ENCODE assay signal across 1 cellular context in the genomic region with DNA sequence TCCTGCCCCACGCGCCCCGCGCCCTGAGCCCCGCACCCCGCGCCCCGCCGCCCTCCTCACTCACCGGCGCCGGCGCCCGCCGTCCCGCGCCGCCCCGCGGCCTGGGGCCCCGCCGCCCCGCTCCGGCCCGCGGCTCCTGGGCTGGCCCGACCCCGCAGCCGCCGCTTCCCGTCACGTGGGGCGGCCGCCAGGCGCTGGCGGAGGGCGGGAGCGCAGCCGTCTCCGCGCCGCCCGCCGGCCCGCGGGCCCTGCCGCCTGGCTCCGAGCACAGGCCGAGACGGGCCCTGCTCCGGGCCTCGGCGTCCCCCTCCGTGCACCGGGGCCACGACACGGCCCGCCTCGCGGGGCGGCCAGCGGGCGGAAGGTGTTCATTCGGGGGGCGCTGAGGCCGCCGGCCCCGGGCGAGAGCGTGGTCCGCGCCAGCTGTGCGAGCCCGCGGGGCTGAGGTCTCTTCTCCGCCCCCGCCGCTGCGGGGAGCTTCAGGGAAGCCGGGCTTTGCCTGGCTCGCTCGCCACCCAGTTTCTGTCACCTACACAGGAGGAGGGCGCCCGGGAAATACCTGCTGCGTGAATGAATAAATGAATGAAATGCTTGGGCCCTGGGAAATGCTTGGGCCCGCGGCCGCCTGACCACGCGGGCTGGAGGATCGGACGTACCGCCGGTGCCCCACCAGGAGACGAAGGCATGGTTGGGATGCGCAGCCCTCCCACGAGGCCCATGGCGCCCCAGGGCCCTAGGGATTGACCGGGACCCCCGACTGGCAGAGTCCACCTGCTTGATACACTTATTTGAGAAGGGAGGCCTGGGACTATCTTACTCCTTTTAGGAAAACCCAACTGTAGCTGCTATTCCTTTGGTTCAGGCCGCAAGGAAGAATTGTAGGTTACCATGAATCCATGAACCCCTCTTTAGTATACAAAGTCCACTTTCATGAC.
TF ChIP-seq lines count a peak whose summit lies in the region.

A gene with protein sequence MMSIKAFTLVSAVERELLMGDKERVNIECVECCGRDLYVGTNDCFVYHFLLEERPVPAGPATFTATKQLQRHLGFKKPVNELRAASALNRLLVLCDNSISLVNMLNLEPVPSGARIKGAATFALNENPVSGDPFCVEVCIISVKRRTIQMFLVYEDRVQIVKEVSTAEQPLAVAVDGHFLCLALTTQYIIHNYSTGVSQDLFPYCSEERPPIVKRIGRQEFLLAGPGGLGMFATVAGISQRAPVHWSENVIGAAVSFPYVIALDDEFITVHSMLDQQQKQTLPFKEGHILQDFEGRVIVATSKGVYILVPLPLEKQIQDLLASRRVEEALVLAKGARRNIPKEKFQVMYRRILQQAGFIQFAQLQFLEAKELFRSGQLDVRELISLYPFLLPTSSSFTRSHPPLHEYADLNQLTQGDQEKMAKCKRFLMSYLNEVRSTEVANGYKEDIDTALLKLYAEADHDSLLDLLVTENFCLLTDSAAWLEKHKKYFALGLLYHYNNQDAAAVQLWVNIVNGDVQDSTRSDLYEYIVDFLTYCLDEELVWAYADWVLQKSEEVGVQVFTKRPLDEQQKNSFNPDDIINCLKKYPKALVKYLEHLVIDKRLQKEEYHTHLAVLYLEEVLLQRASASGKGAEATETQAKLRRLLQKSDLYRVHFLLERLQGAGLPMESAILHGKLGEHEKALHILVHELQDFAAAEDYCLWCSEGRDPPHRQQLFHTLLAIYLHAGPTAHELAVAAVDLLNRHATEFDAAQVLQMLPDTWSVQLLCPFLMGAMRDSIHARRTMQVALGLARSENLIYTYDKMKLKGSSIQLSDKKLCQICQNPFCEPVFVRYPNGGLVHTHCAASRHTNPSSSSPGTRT (minus strand): TSS at position 175 of the 935 bp plus-strand sequence. CDS start 21,434 bp downstream, outside the sequence.

TF ChIP-seq in HepG2, 621 proteins besides CTCF, POLR2A, EP300 and RAD21 (continued from another document and continues in another):
- TF ChIP-seq, protein P1, sequence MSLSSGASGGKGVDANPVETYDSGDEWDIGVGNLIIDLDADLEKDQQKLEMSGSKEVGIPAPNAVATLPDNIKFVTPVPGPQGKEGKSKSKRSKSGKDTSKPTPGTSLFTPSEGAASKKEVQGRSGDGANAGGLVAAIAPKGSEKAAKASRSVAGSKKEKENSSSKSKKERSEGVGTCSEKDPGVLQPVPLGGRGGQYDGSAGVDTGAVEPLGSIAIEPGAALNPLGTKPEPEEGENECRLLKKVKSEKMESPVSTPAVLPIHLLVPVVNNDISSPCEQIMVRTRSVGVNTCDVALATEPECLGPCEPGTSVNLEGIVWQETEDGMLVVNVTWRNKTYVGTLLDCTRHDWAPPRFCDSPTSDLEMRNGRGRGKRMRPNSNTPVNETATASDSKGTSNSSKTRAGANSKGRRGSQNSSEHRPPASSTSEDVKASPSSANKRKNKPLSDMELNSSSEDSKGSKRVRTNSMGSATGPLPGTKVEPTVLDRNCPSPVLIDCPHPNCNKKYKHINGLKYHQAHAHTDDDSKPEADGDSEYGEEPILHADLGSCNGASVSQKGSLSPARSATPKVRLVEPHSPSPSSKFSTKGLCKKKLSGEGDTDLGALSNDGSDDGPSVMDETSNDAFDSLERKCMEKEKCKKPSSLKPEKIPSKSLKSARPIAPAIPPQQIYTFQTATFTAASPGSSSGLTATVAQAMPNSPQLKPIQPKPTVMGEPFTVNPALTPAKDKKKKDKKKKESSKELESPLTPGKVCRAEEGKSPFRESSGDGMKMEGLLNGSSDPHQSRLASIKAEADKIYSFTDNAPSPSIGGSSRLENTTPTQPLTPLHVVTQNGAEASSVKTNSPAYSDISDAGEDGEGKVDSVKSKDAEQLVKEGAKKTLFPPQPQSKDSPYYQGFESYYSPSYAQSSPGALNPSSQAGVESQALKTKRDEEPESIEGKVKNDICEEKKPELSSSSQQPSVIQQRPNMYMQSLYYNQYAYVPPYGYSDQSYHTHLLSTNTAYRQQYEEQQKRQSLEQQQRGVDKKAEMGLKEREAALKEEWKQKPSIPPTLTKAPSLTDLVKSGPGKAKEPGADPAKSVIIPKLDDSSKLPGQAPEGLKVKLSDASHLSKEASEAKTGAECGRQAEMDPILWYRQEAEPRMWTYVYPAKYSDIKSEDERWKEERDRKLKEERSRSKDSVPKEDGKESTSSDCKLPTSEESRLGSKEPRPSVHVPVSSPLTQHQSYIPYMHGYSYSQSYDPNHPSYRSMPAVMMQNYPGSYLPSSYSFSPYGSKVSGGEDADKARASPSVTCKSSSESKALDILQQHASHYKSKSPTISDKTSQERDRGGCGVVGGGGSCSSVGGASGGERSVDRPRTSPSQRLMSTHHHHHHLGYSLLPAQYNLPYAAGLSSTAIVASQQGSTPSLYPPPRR (CRISPR knock-in tag; IDR thresholded peaks at IDR 0.05; ENCODE audit: borderline replicate concordance) = no peak
- TF ChIP-seq RXRB (CRISPR knock-in tag; IDR thresholded peaks at IDR 0.05; ENCODE audit: borderline replicate concordance) (peak; percentile 10; the same call in 1 of the 2 replicates), RFX1 (IDR thresholded peaks at IDR 0.05) (no peak), NFIC (IDR thresholded peaks at IDR 0.05; ENCODE audit: low read length) (peak; percentile 18; the same call in 1 of the 2 replicates), ZNF326 (CRISPR knock-in tag; IDR thresholded peaks at IDR 0.05; ENCODE audit: borderline replicate concordance) (no peak), HCFC1 (IDR thresholded peaks at IDR 0.05; ENCODE audit: low read depth, low read length) (peak; percentile 9; the same call in 1 of the 2 replicates), EZH2 (conservative IDR thresholded peaks at IDR 0.05; ENCODE audit: low read depth, low read length) (no peak), TRIM24 (CRISPR knock-in tag; IDR thresholded peaks at IDR 0.05) (no peak), ZFP36L1 (CRISPR knock-in tag; IDR thresholded peaks at IDR 0.05) (peak; percentile 55), FIP1L1 (IDR thresholded peaks at IDR 0.05; ENCODE audit: borderline replicate concordance, insufficient read depth, low read depth, low read length) (0 out of 2 replicates have a peak, but pooled peaks have one; percentile 63), NCOA1 (CRISPR knock-in tag; IDR thresholded peaks at IDR 0.05) (peak; percentile 65; the same call in 1 of the 2 replicates), NR2F6 (IDR thresholded peaks at IDR 0.05) (no peak), NR2F6 (CRISPR knock-in tag; IDR thresholded peaks at IDR 0.05) (no peak), ZNF850 (CRISPR knock-in tag; conservative IDR thresholded peaks at IDR 0.05) (no peak), WIZ (CRISPR knock-in tag; IDR thresholded peaks at IDR 0.05) (0 out of 2 replicates have a peak, but pooled peaks have one; percentile 17), TAF15 (IDR thresholded peaks at IDR 0.05; ENCODE audit: low read depth, low read length, poor library complexity, severe bottlenecking) (peak; percentile 62), ZNF546 (CRISPR knock-in tag; conservative IDR thresholded peaks at IDR 0.05) (peak; percentile 55; the same call in 1 of the 2 replicates), ZBTB38 (CRISPR knock-in tag; IDR thresholded peaks at IDR 0.05) (peak; percentile 46; the same call in 1 of the 2 replicates), ZNF510 (CRISPR knock-in tag; IDR thresholded peaks at IDR 0.05; ENCODE audit: low read depth) (peak; percentile 51; the same call in 1 of the 2 replicates), ZNF484 (CRISPR knock-in tag; IDR thresholded peaks at IDR 0.05; ENCODE audit: borderline replicate concordance, low read depth) (no peak), ZNF878 (CRISPR knock-in tag; IDR thresholded peaks at IDR 0.05) (no peak; the same call in 1 of the 2 replicates), ZNF788 (CRISPR knock-in tag; IDR thresholded peaks at IDR 0.05; ENCODE audit: borderline replicate concordance) (peak; percentile 50; the same call in 1 of the 2 replicates), ZBED4 (CRISPR knock-in tag; IDR thresholded peaks at IDR 0.05; ENCODE audit: borderline replicate concordance) (no peak), SIX4 (CRISPR knock-in tag; IDR thresholded peaks at IDR 0.05) (no peak)
- TF ChIP-seq, protein P2, sequence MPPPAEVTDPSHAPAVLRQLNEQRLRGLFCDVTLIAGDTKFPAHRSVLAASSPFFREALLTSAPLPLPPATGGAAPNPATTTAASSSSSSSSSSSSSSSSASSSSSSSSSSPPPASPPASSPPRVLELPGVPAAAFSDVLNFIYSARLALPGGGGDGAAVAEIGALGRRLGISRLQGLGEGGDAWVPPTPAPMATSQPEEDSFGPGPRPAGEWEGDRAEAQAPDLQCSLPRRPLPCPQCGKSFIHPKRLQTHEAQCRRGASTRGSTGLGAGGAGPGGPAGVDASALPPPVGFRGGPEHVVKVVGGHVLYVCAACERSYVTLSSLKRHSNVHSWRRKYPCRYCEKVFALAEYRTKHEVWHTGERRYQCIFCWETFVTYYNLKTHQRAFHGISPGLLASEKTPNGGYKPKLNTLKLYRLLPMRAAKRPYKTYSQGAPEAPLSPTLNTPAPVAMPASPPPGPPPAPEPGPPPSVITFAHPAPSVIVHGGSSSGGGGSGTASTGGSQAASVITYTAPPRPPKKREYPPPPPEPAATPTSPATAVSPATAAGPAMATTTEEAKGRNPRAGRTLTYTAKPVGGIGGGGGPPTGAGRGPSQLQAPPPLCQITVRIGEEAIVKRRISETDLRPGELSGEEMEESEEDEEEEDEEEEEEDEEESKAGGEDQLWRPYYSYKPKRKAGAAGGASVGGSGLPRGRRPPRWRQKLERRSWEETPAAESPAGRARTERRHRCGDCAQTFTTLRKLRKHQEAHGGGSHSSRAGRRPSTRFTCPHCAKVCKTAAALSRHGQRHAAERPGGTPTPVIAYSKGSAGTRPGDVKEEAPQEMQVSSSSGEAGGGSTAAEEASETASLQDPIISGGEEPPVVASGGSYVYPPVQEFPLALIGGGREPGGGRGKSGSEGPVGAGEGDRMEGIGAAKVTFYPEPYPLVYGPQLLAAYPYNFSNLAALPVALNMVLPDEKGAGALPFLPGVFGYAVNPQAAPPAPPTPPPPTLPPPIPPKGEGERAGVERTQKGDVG (CRISPR knock-in tag; IDR thresholded peaks at IDR 0.05; ENCODE audit: borderline replicate concordance) = no peak
- TF ChIP-seq, protein P3, sequence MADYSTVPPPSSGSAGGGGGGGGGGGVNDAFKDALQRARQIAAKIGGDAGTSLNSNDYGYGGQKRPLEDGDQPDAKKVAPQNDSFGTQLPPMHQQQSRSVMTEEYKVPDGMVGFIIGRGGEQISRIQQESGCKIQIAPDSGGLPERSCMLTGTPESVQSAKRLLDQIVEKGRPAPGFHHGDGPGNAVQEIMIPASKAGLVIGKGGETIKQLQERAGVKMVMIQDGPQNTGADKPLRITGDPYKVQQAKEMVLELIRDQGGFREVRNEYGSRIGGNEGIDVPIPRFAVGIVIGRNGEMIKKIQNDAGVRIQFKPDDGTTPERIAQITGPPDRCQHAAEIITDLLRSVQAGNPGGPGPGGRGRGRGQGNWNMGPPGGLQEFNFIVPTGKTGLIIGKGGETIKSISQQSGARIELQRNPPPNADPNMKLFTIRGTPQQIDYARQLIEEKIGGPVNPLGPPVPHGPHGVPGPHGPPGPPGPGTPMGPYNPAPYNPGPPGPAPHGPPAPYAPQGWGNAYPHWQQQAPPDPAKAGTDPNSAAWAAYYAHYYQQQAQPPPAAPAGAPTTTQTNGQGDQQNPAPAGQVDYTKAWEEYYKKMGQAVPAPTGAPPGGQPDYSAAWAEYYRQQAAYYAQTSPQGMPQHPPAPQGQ (CRISPR knock-in tag; IDR thresholded peaks at IDR 0.05; ENCODE audit: borderline replicate concordance) = no peak
- TF ChIP-seq, protein P4, sequence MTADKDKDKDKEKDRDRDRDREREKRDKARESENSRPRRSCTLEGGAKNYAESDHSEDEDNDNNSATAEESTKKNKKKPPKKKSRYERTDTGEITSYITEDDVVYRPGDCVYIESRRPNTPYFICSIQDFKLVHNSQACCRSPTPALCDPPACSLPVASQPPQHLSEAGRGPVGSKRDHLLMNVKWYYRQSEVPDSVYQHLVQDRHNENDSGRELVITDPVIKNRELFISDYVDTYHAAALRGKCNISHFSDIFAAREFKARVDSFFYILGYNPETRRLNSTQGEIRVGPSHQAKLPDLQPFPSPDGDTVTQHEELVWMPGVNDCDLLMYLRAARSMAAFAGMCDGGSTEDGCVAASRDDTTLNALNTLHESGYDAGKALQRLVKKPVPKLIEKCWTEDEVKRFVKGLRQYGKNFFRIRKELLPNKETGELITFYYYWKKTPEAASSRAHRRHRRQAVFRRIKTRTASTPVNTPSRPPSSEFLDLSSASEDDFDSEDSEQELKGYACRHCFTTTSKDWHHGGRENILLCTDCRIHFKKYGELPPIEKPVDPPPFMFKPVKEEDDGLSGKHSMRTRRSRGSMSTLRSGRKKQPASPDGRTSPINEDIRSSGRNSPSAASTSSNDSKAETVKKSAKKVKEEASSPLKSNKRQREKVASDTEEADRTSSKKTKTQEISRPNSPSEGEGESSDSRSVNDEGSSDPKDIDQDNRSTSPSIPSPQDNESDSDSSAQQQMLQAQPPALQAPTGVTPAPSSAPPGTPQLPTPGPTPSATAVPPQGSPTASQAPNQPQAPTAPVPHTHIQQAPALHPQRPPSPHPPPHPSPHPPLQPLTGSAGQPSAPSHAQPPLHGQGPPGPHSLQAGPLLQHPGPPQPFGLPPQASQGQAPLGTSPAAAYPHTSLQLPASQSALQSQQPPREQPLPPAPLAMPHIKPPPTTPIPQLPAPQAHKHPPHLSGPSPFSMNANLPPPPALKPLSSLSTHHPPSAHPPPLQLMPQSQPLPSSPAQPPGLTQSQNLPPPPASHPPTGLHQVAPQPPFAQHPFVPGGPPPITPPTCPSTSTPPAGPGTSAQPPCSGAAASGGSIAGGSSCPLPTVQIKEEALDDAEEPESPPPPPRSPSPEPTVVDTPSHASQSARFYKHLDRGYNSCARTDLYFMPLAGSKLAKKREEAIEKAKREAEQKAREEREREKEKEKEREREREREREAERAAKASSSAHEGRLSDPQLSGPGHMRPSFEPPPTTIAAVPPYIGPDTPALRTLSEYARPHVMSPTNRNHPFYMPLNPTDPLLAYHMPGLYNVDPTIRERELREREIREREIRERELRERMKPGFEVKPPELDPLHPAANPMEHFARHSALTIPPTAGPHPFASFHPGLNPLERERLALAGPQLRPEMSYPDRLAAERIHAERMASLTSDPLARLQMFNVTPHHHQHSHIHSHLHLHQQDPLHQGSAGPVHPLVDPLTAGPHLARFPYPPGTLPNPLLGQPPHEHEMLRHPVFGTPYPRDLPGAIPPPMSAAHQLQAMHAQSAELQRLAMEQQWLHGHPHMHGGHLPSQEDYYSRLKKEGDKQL (CRISPR knock-in tag; IDR thresholded peaks at IDR 0.05; ENCODE audit: low read depth) = no peak
